Comparison of ENCODE assay signal across 20 cellular contexts in genomic region chr15:77858677-77859490, GRCh38.
DNase-seq lines count a peak whose midpoint lies in the region; ATAC-seq and TF ChIP-seq lines count a peak whose summit lies in the region.
"Had no signal": no experiment of that assay in that cellular context is flagged by ENCODE, and none has a peak within 500 bp of the region (broad histone marks: within the 10 kb centered on the region; RNA-seq: fewer than 3 reads in every experiment).

No MANE protein-coding gene starts in this region.

- POLR2A ChIA-PET in HEK293T (lab: Yijun Ruan, JAX), result no interaction called here

- H3K79me1 ChIP-seq in mesenchymal stem cell (replicated peaks; ENCODE audit: low read length, poor library complexity, severe bottlenecking), result no peaks in the 10 kb centered on the region

- no peaks in the 10 kb centered on the region for H3K36me3 ChIP-seq in mesenchymal stem cell (ENCODE audit: control insufficient read depth in 1 of 2, insufficient read depth in 2 of 2, low read depth in 1 of 2, low read length in 2 of 2)
- H3K36me3 ChIP-seq: stomach had no signal

- peak overlapping the region in 1 of 2 experiments; percentile 1 for H3K14ac ChIP-seq in mesenchymal stem cell (ENCODE audit: low read length in 2 of 2)

- no peaks in the 10 kb centered on the region for H3K9me3 ChIP-seq in mesenchymal stem cell (ENCODE audit: control insufficient read depth, low read length)
- H3K9me3 ChIP-seq: stomach had no signal

- no peak overlapping the region for H2BK12ac ChIP-seq in mesenchymal stem cell (ENCODE audit: low read length in 2 of 2)

- H3K4me3 ChIP-seq in HL-60 (replicated peaks; ENCODE audit: insufficient read depth, low read length) (no peak overlapping the region), mesenchymal stem cell (ENCODE audit: insufficient read depth in 1 of 2, low read depth in 1 of 2, low read length in 2 of 2) (no peak overlapping the region)
- H3K4me3 ChIP-seq: stomach had no signal

- no peak overlapping the region for H4K8ac ChIP-seq in mesenchymal stem cell (ENCODE audit: low read length)

- H3K4ac ChIP-seq in mesenchymal stem cell (ENCODE audit: low read depth in 1 of 2, low read length in 2 of 2), result no peak overlapping the region

- H3K9ac ChIP-seq in mesenchymal stem cell (ENCODE audit: low read length), result no peak overlapping the region
- H3K9ac ChIP-seq: KMS-11, parathyroid adenoma had no signal

- H2AFZ ChIP-seq in mesenchymal stem cell (ENCODE audit: low read depth, low read length), result no peak overlapping the region
- H2AFZ ChIP-seq: parathyroid adenoma had no signal

- no peak overlapping the region for H2AK5ac ChIP-seq in mesenchymal stem cell (ENCODE audit: low read length, severe bottlenecking)

- DNase-seq in CD1c-positive myeloid dendritic cell (ENCODE audit: extremely low spot score), result peak; percentile 70
- DNase-seq in HL-60 (ENCODE audit: low read depth in 1 of 2, low spot score in 1 of 2), result peak; percentile 57 to 66
- DNase-seq in OCI-M1 (lab: John Stamatoyannopoulos, UW), result peak; percentile 57
- peak; percentile 11 for DNase-seq in mesenchymal stem cell
- no peak for DNase-seq in NCI-H2196 treated with DMSO at 0.1 percent for 48 hours (lab: John Stamatoyannopoulos, UW; ENCODE audit: unreplicated experiment)
- DNase-seq in HEK293T (ENCODE audit: extremely low spot score), result no peak
- no peak for DNase-seq in hepatic stellate cell (ENCODE audit: low spot score)
- DNase-seq: activated CD4-positive, alpha-beta T cell treated with anti-CD3 and anti-CD28 coated beads, Interleukin-2, amount 50 U/mL, for 1 hour; activated T-cell treated with anti-CD3 and anti-CD28 coated beads, Interleukin-2, amount 50 U/mL, for 72 hours; cortex of kidney; glutamatergic neuron; NCI-H526 treated with DMSO at 0.1 percent for 48 hours; Right ventricle myocardium superior; stomach; T1000 had no signal

- no peak for ATAC-seq in HG03196 (IDR thresholded peaks at IDR 0.05; ENCODE audit: unreplicated experiment)
- ATAC-seq: activated T-cell treated with anti-CD3 and anti-CD28 coated beads, Interleukin-2, amount 50 U/mL, for 72 hours; esophagus mucosa had no signal

- H3K4me2 ChIP-seq in mesenchymal stem cell (ENCODE audit: low read length, poor library complexity, severe bottlenecking), result no peak overlapping the region
- H3K4me2 ChIP-seq: KMS-11 had no signal

- WGBS in mesenchymal stem cell, result 65% methylated on average over 9 of the region's 11 CpGs

- CTCF ChIA-PET in HEK293T (lab: Yijun Ruan, JAX), result no interaction called here

- H3K23ac ChIP-seq in mesenchymal stem cell (ENCODE audit: low read length in 2 of 2), result no peak overlapping the region

- H3K27me3 ChIP-seq in HL-60 (ENCODE audit: insufficient read depth, poor library complexity, severe bottlenecking) (no peaks in the 10 kb centered on the region), mesenchymal stem cell (ENCODE audit: control insufficient read depth in 1 of 2, insufficient read depth in 1 of 2, low read length in 2 of 2) (peaks cover 28 to 94% of the 10 kb centered on the region in 2 experiments)

- H4K91ac ChIP-seq in mesenchymal stem cell (ENCODE audit: low read length), result no peak overlapping the region

- no peak overlapping the region for H3K18ac ChIP-seq in mesenchymal stem cell (ENCODE audit: low read depth in 1 of 2, low read length in 2 of 2)

- no peak overlapping the region for H2BK15ac ChIP-seq in mesenchymal stem cell (ENCODE audit: low read depth, poor library complexity, severe bottlenecking)

- peaks cover 9% of the 10 kb centered on the region for H3K4me1 ChIP-seq in mesenchymal stem cell (ENCODE audit: control insufficient read depth, insufficient read depth, low read depth, low read length)
- H3K4me1 ChIP-seq: parathyroid adenoma, stomach had no signal

- H2BK5ac ChIP-seq in mesenchymal stem cell (ENCODE audit: low read depth, low read length, poor library complexity, severe bottlenecking), result no peak overlapping the region

- H3K27ac ChIP-seq in HL-60 (replicated peaks) (peak overlapping the region; percentile 53), mesenchymal stem cell (ENCODE audit: low read length, poor library complexity, severe bottlenecking) (no peak overlapping the region)
- H3K27ac ChIP-seq: C4-2B, KMS-11, parathyroid adenoma, stomach had no signal

- H2BK120ac ChIP-seq in mesenchymal stem cell (ENCODE audit: low read depth, low read length), result no peak overlapping the region

- no peak for TF ChIP-seq CTCF in HL-60 (IDR thresholded peaks at IDR 0.05; ENCODE audit: insufficient read depth, low read length)

TF ChIP-seq in HEK293T, 16 proteins besides CTCF, POLR2A, EP300 and RAD21:
- TF ChIP-seq LEF1 (IDR thresholded peaks at IDR 0.05; ENCODE audit: borderline replicate concordance), result no peak
- TF ChIP-seq CTBP1 (IDR thresholded peaks at IDR 0.05; ENCODE audit: borderline replicate concordance), result no peak
- no peak for TF ChIP-seq L3MBTL2 (conservative IDR thresholded peaks at IDR 0.05)
- no peak for TF ChIP-seq FOXM1 (IDR thresholded peaks at IDR 0.05; ENCODE audit: borderline replicate concordance)
- TF ChIP-seq BHLHE40 (IDR thresholded peaks at IDR 0.05; ENCODE audit: borderline replicate concordance), result no peak
- no peak for TF ChIP-seq NFRKB (IDR thresholded peaks at IDR 0.05)
- no peak for TF ChIP-seq SP1 (IDR thresholded peaks at IDR 0.05)
- TF ChIP-seq ELF4 (IDR thresholded peaks at IDR 0.05), result no peak
- TF ChIP-seq ARNT (IDR thresholded peaks at IDR 0.05), result no peak
- TF ChIP-seq FOXA1 (IDR thresholded peaks at IDR 0.05), result no peak
- no peak for TF ChIP-seq PKNOX1 (IDR thresholded peaks at IDR 0.05)
- no peak for TF ChIP-seq TARDBP (IDR thresholded peaks at IDR 0.05)
- no peak for TF ChIP-seq FOXK2 (IDR thresholded peaks at IDR 0.05)

Comparison
In these comparisons a context has a peak if more than half of its experiments do, and no peak if none do; other contexts are left out.
1. DNase-seq: peak in CD1c-positive myeloid dendritic cell (single experiment), HL-60 (2 of 2), OCI-M1 (single experiment) and mesenchymal stem cell (single experiment); none in NCI-H2196 treated with DMSO at 0.1 percent for 48 hours (single experiment), HEK293T (single experiment) and hepatic stellate cell (single experiment).